Comparison of ENCODE assay signal across 11 cellular contexts in the genomic region with DNA sequence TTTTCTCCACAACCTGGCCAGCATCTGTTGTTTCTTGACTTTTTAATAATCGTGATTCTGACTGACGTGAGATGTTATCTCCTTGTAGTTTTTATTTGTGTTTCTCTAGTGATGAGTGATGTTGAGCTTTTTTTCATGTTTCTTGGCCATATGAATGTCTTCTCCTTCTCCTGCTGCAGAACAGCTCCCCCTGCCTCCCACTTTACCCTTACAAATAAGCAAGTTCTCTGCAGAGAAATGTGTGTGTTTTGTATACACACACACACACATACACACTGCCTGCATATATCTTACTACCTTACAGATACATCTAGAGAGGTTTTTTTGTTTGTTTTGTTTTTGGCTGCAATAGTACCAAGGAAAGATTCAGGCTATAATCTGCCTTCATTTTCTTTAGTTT.
DNase-seq lines count a peak whose midpoint lies in the region; ATAC-seq and TF ChIP-seq lines count a peak whose summit lies in the region.
"Had no signal": no experiment of that assay in that cellular context is flagged by ENCODE, and none has a peak within 500 bp of the region (broad histone marks: within the 10 kb centered on the region; RNA-seq: fewer than 3 reads in every experiment).

No MANE protein-coding gene starts in this region.

- H3K36me3 ChIP-seq in SK-N-SH (replicated peaks in 1 of 2; ENCODE audit: control insufficient read depth in 1 of 2, insufficient read depth in 2 of 2, low read length in 1 of 2): no peaks in the 10 kb centered on the region
- no peaks in the 10 kb centered on the region for H3K36me3 ChIP-seq in MM.1S (replicated peaks; ENCODE audit: insufficient read depth, low read length)

- H3K9me2 ChIP-seq in SK-N-SH: no peaks in the 10 kb centered on the region
- no peaks in the 10 kb centered on the region for H3K9me2 ChIP-seq in MM.1S (replicated peaks; ENCODE audit: insufficient read depth, low read length)

- H3K79me2 ChIP-seq in SK-N-SH (ENCODE audit: insufficient read depth) (no peaks in the 10 kb centered on the region), MM.1S (ENCODE audit: low read length) (no peaks in the 10 kb centered on the region)
- H3K79me2 ChIP-seq: parathyroid adenoma had no signal

- CTCF ChIA-PET in SK-N-SH (lab: Yijun Ruan, JAX): interaction anchor here (0.7 to 2.1 kb wide), 5 partner anchors 12 to 931 kb away, joined by 3 to 8 read pairs (median 4); no protein-coding TSS in a partner anchor

- H2AFZ ChIP-seq in SK-N-SH (ENCODE audit: low read depth) (no peak overlapping the region), MM.1S (ENCODE audit: low read length) (no peak overlapping the region)
- H2AFZ ChIP-seq: parathyroid adenoma had no signal

- no peak for ATAC-seq in SK-N-SH treated with all-trans-retinoic acid at 6 μM for 48 hours
- no peak for ATAC-seq in HG03135 (IDR thresholded peaks at IDR 0.05; ENCODE audit: unreplicated experiment)

- H3K4me1 ChIP-seq in SK-N-SH (ENCODE audit: control insufficient read depth in 1 of 2, insufficient read depth in 2 of 2, low read depth in 1 of 2, low read length in 1 of 2): no peaks in the 10 kb centered on the region
- peaks cover 21% of the 10 kb centered on the region for H3K4me1 ChIP-seq in MM.1S (ENCODE audit: low read length)
- H3K4me1 ChIP-seq: parathyroid adenoma had no signal

- TF ChIP-seq RAD21 in SK-N-SH (IDR thresholded peaks at IDR 0.05; ENCODE audit: low read length): peak; percentile 43

- H3K9ac ChIP-seq in SK-N-SH (no peak overlapping the region), MM.1S (ENCODE audit: low read length) (no peak overlapping the region)
- H3K9ac ChIP-seq: parathyroid adenoma had no signal

- no peak overlapping the region for H3K4me2 ChIP-seq in SK-N-SH
- H3K4me2 ChIP-seq in MM.1S (ENCODE audit: low read depth, low read length): no peak overlapping the region

- POLR2A ChIA-PET in SK-N-SH (lab: Yijun Ruan, JAX): no interaction called here

- WGBS in SK-N-SH (ENCODE audit: low lambda C conversion rate): 4% methylated on average over 2 of the region's 2 CpGs

- no peak for TF ChIP-seq EP300 in SK-N-SH (IDR thresholded peaks at IDR 0.05; ENCODE audit: borderline replicate concordance in 1 of 2, low read depth in 1 of 2, low read length in 1 of 2)

- no peak for DNase-seq in SK-N-SH
- DNase-seq in MM.1S: peak; percentile 52
- peak; percentile 68 for DNase-seq in choroid plexus epithelial cell (ENCODE audit: low read depth)
- DNase-seq in renal cortical epithelial cell (ENCODE audit: low read depth): peak; percentile 14
- DNase-seq in foreskin melanocyte: no peak
- DNase-seq in C1 segment of cervical spinal cord (lab: John Stamatoyannopoulos, UW): no peak
- DNase-seq: NCI-H2081; stimulated activated naive CD4-positive, alpha-beta T cell treated with Interleukin-2 at 50 U/mL for 16 hours had no signal

- TF ChIP-seq CTCF in SK-N-SH (IDR thresholded peaks at IDR 0.05) (peak; percentile 30; the same call in 1 of the 2 replicates), MM.1S (IDR thresholded peaks at IDR 0.05; ENCODE audit: low read length) (peak; percentile 70), choroid plexus epithelial cell (conservative IDR thresholded peaks at IDR 0.05; ENCODE audit: low read depth, low read length) (peak; percentile 68)

- H3F3A ChIP-seq in SK-N-SH (replicated peaks; ENCODE audit: insufficient read depth) (no peaks in the 10 kb centered on the region), MM.1S (ENCODE audit: insufficient read depth, low read length) (no peaks in the 10 kb centered on the region)

- no peak overlapping the region for H3K4me3 ChIP-seq in SK-N-SH (ENCODE audit: low read depth in 2 of 2, low read length in 1 of 2)
- H3K4me3 ChIP-seq in MM.1S (ENCODE audit: low read length): no peak overlapping the region
- no peak overlapping the region for H3K4me3 ChIP-seq in choroid plexus epithelial cell (ENCODE audit: low read depth, low read length)

- no peak overlapping the region for H3K27ac ChIP-seq in SK-N-SH (ENCODE audit: low read depth in 2 of 2, low read length in 1 of 2)
- H3K27ac ChIP-seq in MM.1S (ENCODE audit: low read length): no peak overlapping the region
- H3K27ac ChIP-seq: parathyroid adenoma had no signal

- H3K27me3 ChIP-seq in SK-N-SH (ENCODE audit: insufficient read depth) (no peaks in the 10 kb centered on the region), MM.1S (replicated peaks; ENCODE audit: insufficient read depth, low read length) (no peaks in the 10 kb centered on the region)

- H3K9me3 ChIP-seq in SK-N-SH (no peaks in the 10 kb centered on the region), MM.1S (replicated peaks; ENCODE audit: insufficient read depth, low read length) (no peaks in the 10 kb centered on the region)

- H4K20me1 ChIP-seq in SK-N-SH (ENCODE audit: insufficient read depth) (no peaks in the 10 kb centered on the region), MM.1S (ENCODE audit: insufficient read depth, low read length) (no peaks in the 10 kb centered on the region)

TF ChIP-seq in SK-N-SH, 30 proteins besides CTCF, POLR2A, EP300 and RAD21 (continues in another document):
- no peak for TF ChIP-seq JUND (IDR thresholded peaks at IDR 0.05)
- no peak for TF ChIP-seq GABPA (IDR thresholded peaks at IDR 0.05; ENCODE audit: low read depth)
- no peak for TF ChIP-seq FOXJ3 (CRISPR knock-in tag; IDR thresholded peaks at IDR 0.05)
- no peak for TF ChIP-seq SMC3 (IDR thresholded peaks at IDR 0.05; ENCODE audit: low read depth, low read length)
- no peak for TF ChIP-seq ZBTB33 (IDR thresholded peaks at IDR 0.05; ENCODE audit: borderline replicate concordance, low read depth)
- TF ChIP-seq, protein P1, sequence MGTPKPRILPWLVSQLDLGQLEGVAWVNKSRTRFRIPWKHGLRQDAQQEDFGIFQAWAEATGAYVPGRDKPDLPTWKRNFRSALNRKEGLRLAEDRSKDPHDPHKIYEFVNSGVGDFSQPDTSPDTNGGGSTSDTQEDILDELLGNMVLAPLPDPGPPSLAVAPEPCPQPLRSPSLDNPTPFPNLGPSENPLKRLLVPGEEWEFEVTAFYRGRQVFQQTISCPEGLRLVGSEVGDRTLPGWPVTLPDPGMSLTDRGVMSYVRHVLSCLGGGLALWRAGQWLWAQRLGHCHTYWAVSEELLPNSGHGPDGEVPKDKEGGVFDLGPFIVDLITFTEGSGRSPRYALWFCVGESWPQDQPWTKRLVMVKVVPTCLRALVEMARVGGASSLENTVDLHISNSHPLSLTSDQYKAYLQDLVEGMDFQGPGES (IDR thresholded peaks at IDR 0.05; ENCODE audit: low read depth, low read length): no peak
- no peak for TF ChIP-seq FOSL2 (IDR thresholded peaks at IDR 0.05; ENCODE audit: borderline replicate concordance, low read depth)
- TF ChIP-seq TCF12 (IDR thresholded peaks at IDR 0.05): no peak
- no peak for TF ChIP-seq RXRA (IDR thresholded peaks at IDR 0.05; ENCODE audit: borderline replicate concordance, low read depth)
- TF ChIP-seq RCOR1 (IDR thresholded peaks at IDR 0.05; ENCODE audit: low read length): no peak

TF ChIP-seq in SK-N-SH treated with all-trans-retinoic acid at 6 μM for 48 hours, 23 proteins besides CTCF, POLR2A, EP300 and RAD21 (continues in another document):
- TF ChIP-seq, protein P2, sequence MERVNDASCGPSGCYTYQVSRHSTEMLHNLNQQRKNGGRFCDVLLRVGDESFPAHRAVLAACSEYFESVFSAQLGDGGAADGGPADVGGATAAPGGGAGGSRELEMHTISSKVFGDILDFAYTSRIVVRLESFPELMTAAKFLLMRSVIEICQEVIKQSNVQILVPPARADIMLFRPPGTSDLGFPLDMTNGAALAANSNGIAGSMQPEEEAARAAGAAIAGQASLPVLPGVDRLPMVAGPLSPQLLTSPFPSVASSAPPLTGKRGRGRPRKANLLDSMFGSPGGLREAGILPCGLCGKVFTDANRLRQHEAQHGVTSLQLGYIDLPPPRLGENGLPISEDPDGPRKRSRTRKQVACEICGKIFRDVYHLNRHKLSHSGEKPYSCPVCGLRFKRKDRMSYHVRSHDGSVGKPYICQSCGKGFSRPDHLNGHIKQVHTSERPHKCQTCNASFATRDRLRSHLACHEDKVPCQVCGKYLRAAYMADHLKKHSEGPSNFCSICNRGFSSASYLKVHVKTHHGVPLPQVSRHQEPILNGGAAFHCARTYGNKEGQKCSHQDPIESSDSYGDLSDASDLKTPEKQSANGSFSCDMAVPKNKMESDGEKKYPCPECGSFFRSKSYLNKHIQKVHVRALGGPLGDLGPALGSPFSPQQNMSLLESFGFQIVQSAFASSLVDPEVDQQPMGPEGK (CRISPR knock-in tag; IDR thresholded peaks at IDR 0.05; ENCODE audit: borderline replicate concordance): no peak
- TF ChIP-seq RARB (CRISPR knock-in tag; IDR thresholded peaks at IDR 0.05) (no peak), ESRRG (CRISPR knock-in tag; IDR thresholded peaks at IDR 0.05) (no peak)
- TF ChIP-seq, protein P3, sequence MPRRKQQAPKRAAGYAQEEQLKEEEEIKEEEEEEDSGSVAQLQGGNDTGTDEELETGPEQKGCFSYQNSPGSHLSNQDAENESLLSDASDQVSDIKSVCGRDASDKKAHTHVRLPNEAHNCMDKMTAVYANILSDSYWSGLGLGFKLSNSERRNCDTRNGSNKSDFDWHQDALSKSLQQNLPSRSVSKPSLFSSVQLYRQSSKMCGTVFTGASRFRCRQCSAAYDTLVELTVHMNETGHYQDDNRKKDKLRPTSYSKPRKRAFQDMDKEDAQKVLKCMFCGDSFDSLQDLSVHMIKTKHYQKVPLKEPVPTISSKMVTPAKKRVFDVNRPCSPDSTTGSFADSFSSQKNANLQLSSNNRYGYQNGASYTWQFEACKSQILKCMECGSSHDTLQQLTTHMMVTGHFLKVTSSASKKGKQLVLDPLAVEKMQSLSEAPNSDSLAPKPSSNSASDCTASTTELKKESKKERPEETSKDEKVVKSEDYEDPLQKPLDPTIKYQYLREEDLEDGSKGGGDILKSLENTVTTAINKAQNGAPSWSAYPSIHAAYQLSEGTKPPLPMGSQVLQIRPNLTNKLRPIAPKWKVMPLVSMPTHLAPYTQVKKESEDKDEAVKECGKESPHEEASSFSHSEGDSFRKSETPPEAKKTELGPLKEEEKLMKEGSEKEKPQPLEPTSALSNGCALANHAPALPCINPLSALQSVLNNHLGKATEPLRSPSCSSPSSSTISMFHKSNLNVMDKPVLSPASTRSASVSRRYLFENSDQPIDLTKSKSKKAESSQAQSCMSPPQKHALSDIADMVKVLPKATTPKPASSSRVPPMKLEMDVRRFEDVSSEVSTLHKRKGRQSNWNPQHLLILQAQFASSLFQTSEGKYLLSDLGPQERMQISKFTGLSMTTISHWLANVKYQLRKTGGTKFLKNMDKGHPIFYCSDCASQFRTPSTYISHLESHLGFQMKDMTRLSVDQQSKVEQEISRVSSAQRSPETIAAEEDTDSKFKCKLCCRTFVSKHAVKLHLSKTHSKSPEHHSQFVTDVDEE (CRISPR knock-in tag; IDR thresholded peaks at IDR 0.05): no peak

Comparison
In these comparisons a context has a peak if more than half of its experiments do, and no peak if none do; other contexts are left out.
1. DNase-seq: peak in MM.1S (single experiment), choroid plexus epithelial cell (single experiment) and renal cortical epithelial cell (single experiment); none in SK-N-SH (single experiment), foreskin melanocyte (single experiment) and C1 segment of cervical spinal cord (0 of 14).
2. Peak in every context shown above with its lines, with median percentiles within 50 percentile points of each other: CTCF ChIP-seq.